Comparison of ENCODE assay signal across 1 cellular context in genomic region chr19:6970478-6970877, GRCh38.
A peak's percentile ranks its signal among the peaks of the same experiment; 100 is the strongest.
TF ChIP-seq lines count a peak whose summit lies in the region.

No MANE protein-coding gene starts in this region.

TF ChIP-seq in HCT116, 20 proteins besides CTCF, POLR2A, EP300 and RAD21 (continued from another document):
- TF ChIP-seq, protein P1, sequence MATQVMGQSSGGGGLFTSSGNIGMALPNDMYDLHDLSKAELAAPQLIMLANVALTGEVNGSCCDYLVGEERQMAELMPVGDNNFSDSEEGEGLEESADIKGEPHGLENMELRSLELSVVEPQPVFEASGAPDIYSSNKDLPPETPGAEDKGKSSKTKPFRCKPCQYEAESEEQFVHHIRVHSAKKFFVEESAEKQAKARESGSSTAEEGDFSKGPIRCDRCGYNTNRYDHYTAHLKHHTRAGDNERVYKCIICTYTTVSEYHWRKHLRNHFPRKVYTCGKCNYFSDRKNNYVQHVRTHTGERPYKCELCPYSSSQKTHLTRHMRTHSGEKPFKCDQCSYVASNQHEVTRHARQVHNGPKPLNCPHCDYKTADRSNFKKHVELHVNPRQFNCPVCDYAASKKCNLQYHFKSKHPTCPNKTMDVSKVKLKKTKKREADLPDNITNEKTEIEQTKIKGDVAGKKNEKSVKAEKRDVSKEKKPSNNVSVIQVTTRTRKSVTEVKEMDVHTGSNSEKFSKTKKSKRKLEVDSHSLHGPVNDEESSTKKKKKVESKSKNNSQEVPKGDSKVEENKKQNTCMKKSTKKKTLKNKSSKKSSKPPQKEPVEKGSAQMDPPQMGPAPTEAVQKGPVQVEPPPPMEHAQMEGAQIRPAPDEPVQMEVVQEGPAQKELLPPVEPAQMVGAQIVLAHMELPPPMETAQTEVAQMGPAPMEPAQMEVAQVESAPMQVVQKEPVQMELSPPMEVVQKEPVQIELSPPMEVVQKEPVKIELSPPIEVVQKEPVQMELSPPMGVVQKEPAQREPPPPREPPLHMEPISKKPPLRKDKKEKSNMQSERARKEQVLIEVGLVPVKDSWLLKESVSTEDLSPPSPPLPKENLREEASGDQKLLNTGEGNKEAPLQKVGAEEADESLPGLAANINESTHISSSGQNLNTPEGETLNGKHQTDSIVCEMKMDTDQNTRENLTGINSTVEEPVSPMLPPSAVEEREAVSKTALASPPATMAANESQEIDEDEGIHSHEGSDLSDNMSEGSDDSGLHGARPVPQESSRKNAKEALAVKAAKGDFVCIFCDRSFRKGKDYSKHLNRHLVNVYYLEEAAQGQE (IDR thresholded peaks at IDR 0.05; ENCODE audit: low read depth): no peak
- TF ChIP-seq ATF3 (IDR thresholded peaks at IDR 0.05) (no peak), JUND (IDR thresholded peaks at IDR 0.05) (no peak), SP1 (IDR thresholded peaks at IDR 0.05; ENCODE audit: low read depth) (0 out of 2 replicates have a peak, but pooled peaks have one; percentile 32)
TF ChIP-seq in HCT116: peak in this region for 3.
